Comparison of ENCODE assay signal across 10 cellular contexts in the genomic region with DNA sequence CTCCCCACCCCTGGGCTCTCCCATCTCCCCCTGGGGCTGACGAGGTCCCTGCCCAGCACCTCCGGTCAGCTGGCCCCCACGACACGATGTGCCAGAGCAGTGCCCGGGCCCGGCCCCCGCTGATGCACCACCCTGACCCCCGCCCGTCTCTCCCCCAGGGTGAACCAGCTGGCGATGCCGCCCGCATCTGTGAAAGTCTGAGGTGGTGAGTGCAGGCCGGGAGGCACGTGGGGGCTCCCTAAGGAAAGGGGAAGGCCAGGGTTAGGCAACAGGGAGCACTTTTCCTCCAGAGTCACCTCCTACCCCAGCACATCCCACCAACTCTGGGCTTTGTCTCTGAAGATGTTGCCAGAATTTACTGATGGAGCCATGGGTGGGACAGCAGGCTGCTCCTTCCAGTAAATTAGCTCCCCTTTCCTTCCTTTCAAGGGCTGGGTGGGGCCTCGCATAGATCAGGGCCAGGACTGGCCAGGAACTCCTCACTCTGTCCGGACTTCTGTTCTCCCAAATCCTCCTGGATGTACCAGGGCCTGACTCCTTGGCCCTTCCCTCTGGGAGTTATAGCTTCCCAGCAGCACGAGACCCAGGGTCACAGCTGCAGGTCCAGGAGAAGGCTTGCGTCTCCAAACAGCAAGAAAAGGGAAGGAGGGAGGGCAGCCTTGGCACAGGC. TPM values are rescaled to one million over a fixed set of nuclear protein-coding genes. Genes with fewer than 3 reads are reported as not detected.
DNase-seq lines count a peak whose midpoint lies in the region; ATAC-seq and TF ChIP-seq lines count a peak whose summit lies in the region.
"Had no signal": no experiment of that assay in that cellular context is flagged by ENCODE, and none has a peak within 500 bp of the region (broad histone marks: within the 10 kb centered on the region; RNA-seq: fewer than 3 reads in every experiment).

No MANE protein-coding gene starts in this region.

- in situ Hi-C loops in GM18951 (cut with MboI; ENCODE audit: low sequenced_read_pairs, unreplicated experiment), result no loop called here

- H3K9me3 Mint-ChIP-seq in activated naive CD4-positive, alpha-beta T cell treated with anti-CD3 and anti-CD28 coated beads for 36 hours, result no peaks in the 10 kb centered on the region

- H3K4me3 Mint-ChIP-seq in activated naive CD4-positive, alpha-beta T cell treated with anti-CD3 and anti-CD28 coated beads for 36 hours, result no peak overlapping the region

- peaks cover 2% of the 10 kb centered on the region for H3K4me1 Mint-ChIP-seq in activated naive CD4-positive, alpha-beta T cell treated with anti-CD3 and anti-CD28 coated beads for 36 hours (ENCODE audit: low read depth)

- peaks cover 7% of the 10 kb centered on the region for H3K27me3 Mint-ChIP-seq in activated naive CD4-positive, alpha-beta T cell treated with anti-CD3 and anti-CD28 coated beads for 36 hours (ENCODE audit: low read depth)

- no peak for TF ChIP-seq CTCF in left ventricle myocardium inferior (IDR thresholded peaks at IDR 0.05; ENCODE audit: borderline replicate concordance)
- no peak for TF ChIP-seq CTCF in spleen (IDR thresholded peaks at IDR 0.05 in 8 of 11, conservative IDR thresholded peaks at IDR 0.05 in 3 of 11)

- H3K4me3 ChIP-seq in adipocyte (ENCODE audit: low read length), result no peak overlapping the region
- peak overlapping the region; percentile 37 for H3K4me3 ChIP-seq in left ventricle myocardium inferior
- no peak overlapping the region for H3K4me3 ChIP-seq in spleen

- H3K27ac ChIP-seq in left ventricle myocardium inferior (replicated peaks) (peak overlapping the region; percentile 84), spleen (peak overlapping the region in 7 of 8 donors; percentile 64 to 82 (median 80))
- H3K27ac ChIP-seq: KMS-11 had no signal

- CTCF ChIA-PET in activated naive CD4-positive, alpha-beta T cell treated with anti-CD3 and anti-CD28 coated beads for 36 hours (lab: Charles Lee), result interaction anchor here (0.6 kb wide), 1 partner anchor 19 kb away, joined by 3 read pairs; no protein-coding TSS in a partner anchor

- TF ChIP-seq POLR2A in GM18951 (IDR thresholded peaks at IDR 0.05; ENCODE audit: extremely low read depth, insufficient read depth, insufficient read length) (peak; percentile 12), spleen (IDR thresholded peaks at IDR 0.05) (no peak)

- H3K9ac ChIP-seq in adipocyte (ENCODE audit: low read length), result peak overlapping the region; percentile 55
- H3K9ac ChIP-seq: KMS-11 had no signal

- no peaks in the 10 kb centered on the region for H3K36me3 Mint-ChIP-seq in activated naive CD4-positive, alpha-beta T cell treated with anti-CD3 and anti-CD28 coated beads for 36 hours (ENCODE audit: low read depth)

- WGBS in spleen, 5 donors, result 33 to 51% (median 37%) methylated on average over 18 of the region's 18 CpGs

- intact Hi-C loops in left ventricle myocardium inferior (cut with micrococcal nuclease) (no loop called here), spleen (cut with DNase I; ENCODE audit: low total_unique reads) (no loop called here), left colon (cut with DNase I, micrococcal nuclease) (no loop called here)
- intact Hi-C loops in activated naive CD4-positive, alpha-beta T cell treated with anti-CD3 and anti-CD28 coated beads for 36 hours (cut with micrococcal nuclease), result no loop called here

- H3K9me3 ChIP-seq in adipocyte (ENCODE audit: control insufficient read depth, low read length), result no peaks in the 10 kb centered on the region
- H3K9me3 ChIP-seq in left ventricle myocardium inferior (replicated peaks), result no peaks in the 10 kb centered on the region
- no peaks in the 10 kb centered on the region for H3K9me3 ChIP-seq in spleen

- H3K27ac Mint-ChIP-seq in activated naive CD4-positive, alpha-beta T cell treated with anti-CD3 and anti-CD28 coated beads for 36 hours, result no peak overlapping the region

- no peaks in the 10 kb centered on the region for H3K27me3 ChIP-seq in adipocyte (replicated peaks; ENCODE audit: control insufficient read depth, insufficient read depth, low read length)
- H3K27me3 ChIP-seq in left ventricle myocardium inferior (ENCODE audit: low read depth), result no peaks in the 10 kb centered on the region
- H3K27me3 ChIP-seq in spleen (replicated peaks in 1 of 7), result peaks cover 0 to 7% (median 0%) of the 10 kb centered on the region in 7 donors

- DNase-seq in adipocyte (ENCODE audit: low read depth), result no peak
- DNase-seq in left ventricle myocardium inferior, result peak; percentile 42
- no peak for DNase-seq in spleen
- no peak for DNase-seq in activated CD8-positive, alpha-beta memory T cell treated with anti-CD3 and anti-CD28 coated beads, Interleukin-2, amount 50 U/mL, for 4 hours
- no peak for DNase-seq in activated naive CD4-positive, alpha-beta T cell treated with anti-CD3 and anti-CD28 coated beads for 36 hours
- no peak for DNase-seq in putamen (ENCODE audit: low spot score)
- no peak for DNase-seq in left colon
- DNase-seq: DMS53 had no signal

- H3K4me1 ChIP-seq in adipocyte (ENCODE audit: control insufficient read depth, insufficient read depth, low read length) (peaks cover 20% of the 10 kb centered on the region), left ventricle myocardium inferior (peaks cover 100% of the 10 kb centered on the region), spleen (peaks cover 16 to 100% (median 85%) of the 10 kb centered on the region in 6 donors)

- ATAC-seq in left colon, result no peak

- H3K36me3 ChIP-seq in adipocyte (ENCODE audit: control insufficient read depth, insufficient read depth, low read length, severe bottlenecking) (peaks cover 32% of the 10 kb centered on the region), left ventricle myocardium inferior (peaks cover 27% of the 10 kb centered on the region), spleen (peaks cover 0 to 62% (median 42%) of the 10 kb centered on the region in 6 donors)

RNA-seq across cellular contexts. Expression of a gene that starts 18.3 kb away (rescaled TPM):
- total RNA-seq in left ventricle myocardium inferior, result 21.3 TPM
- 10 to 100 TPM; 37.1 to 71.2 (median 54.4) TPM for total RNA-seq in spleen
- 10 to 100 TPM; 24.7 to 48.6 (median 35.5) TPM for polyA plus RNA-seq in spleen
- total RNA-seq in activated naive CD4-positive, alpha-beta T cell treated with anti-CD3 and anti-CD28 coated beads for 36 hours, result 10 to 100 TPM; 73.7 to 80.7 TPM
- total RNA-seq in left colon, result 10 to 100 TPM; 28.1 to 41.6 TPM

RNA-seq across cellular contexts. Expression of a gene that starts 23.5 kb away (rescaled TPM):
- total RNA-seq in left ventricle myocardium inferior (not detected), spleen (under 1 TPM in 1 of 7 donors, not detected in 6; 0.42 TPM), left colon (100 to 1,000 TPM; 185 to 232 TPM)
- polyA plus RNA-seq in spleen, result under 1 TPM in 1 of 3 donors, not detected in 2; 0.03 TPM
- total RNA-seq in activated naive CD4-positive, alpha-beta T cell treated with anti-CD3 and anti-CD28 coated beads for 36 hours, result not detected

RNA-seq across cellular contexts. Expression of a gene that starts 38.2 kb away (rescaled TPM):
- total RNA-seq in left ventricle myocardium inferior, result 11.2 TPM
- 10 to 100 TPM; 19.6 to 53.5 (median 36.6) TPM for total RNA-seq in spleen
- polyA plus RNA-seq in spleen, result 10 to 100 TPM in 2 of 3 donors, 1 to 10 TPM in 1; 8.1 to 20.4 (median 13.2) TPM
- 1 to 10 TPM in 1 of 2 experiments, under 1 TPM in 1; 0.45 to 1.1 TPM for total RNA-seq in activated naive CD4-positive, alpha-beta T cell treated with anti-CD3 and anti-CD28 coated beads for 36 hours
- total RNA-seq in left colon, result 10 to 100 TPM; 12.4 to 13.5 TPM

RNA-seq across cellular contexts. Expression of a gene that starts 47.5 kb away (rescaled TPM):
- total RNA-seq in left ventricle myocardium inferior, result 33.4 TPM
- total RNA-seq in spleen, result 1 to 10 TPM in 2 of 7 donors, under 1 TPM in 5; 0.42 to 1.5 (median 0.97) TPM
- polyA plus RNA-seq in spleen, result under 1 TPM; 0.22 to 0.67 (median 0.36) TPM
- not detected for total RNA-seq in activated naive CD4-positive, alpha-beta T cell treated with anti-CD3 and anti-CD28 coated beads for 36 hours
- total RNA-seq in left colon, result under 1 TPM in 1 of 2 donors, not detected in 1; 0.25 TPM

Comparison
In these comparisons a context has a peak if more than half of its experiments do, and no peak if none do; other contexts are left out.
1. RNA of a gene that starts 23.5 kb away (total RNA-seq): 185 to 232 TPM in left colon; 0.42 TPM in spleen, not detected in left ventricle myocardium inferior (single experiment) and not detected in activated naive CD4-positive, alpha-beta T cell treated with anti-CD3 and anti-CD28 coated beads for 36 hours; every median in the first group is over 100 times any median in the second.